In the genomic region with DNA sequence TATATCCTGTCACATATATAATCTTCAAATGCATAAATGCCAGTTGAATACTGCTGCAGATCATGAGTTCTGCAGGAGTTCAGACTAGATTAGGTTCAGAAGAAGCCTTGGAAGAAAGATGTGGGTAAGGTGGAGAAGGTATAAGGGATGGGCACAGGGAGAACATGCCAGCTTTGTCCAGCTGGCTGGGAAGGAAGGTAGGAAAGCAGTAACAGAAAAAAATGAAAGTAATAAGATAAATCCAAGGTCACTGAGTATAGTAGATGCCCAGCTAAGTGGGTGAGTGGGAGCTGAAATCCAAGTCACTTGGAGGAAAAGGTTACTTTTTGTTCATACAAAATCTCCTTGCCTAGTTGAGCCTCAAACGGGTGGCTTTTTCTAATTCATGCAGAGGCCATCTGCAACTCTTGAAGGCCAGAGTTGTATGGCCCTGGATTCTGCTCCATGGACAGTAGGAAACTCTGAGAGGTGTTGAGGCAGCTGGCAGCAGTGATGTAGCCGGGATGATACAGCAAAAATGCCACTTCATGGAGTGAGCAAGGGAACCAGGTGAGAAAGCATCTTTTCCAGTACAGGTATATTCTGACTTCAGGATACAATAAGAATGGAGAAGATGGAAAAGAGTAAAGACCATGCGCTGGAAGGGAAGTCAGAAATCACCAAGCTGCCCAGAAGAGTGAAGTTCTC, we compare ENCODE assay signal across 13 cellular contexts. TPM values are rescaled to one million over a fixed set of nuclear protein-coding genes. Genes with fewer than 3 reads are reported as not detected.
A peak's percentile ranks its signal among the peaks of the same experiment; 100 is the strongest.
DNase-seq lines count a peak whose midpoint lies in the region; ATAC-seq, FAIRE-seq and TF ChIP-seq lines count a peak whose summit lies in the region.
"Had no signal": no experiment of that assay in that cellular context is flagged by ENCODE, and none has a peak within 500 bp of the region (broad histone marks: within the 10 kb centered on the region; RNA-seq: fewer than 3 reads in every experiment).

No MANE protein-coding gene starts in this region.

- no peak for DNase-seq in activated naive CD4-positive, alpha-beta T cell treated with anti-CD3 and anti-CD28 coated beads, Interleukin-2, amount 10 ng/mL, durations not matched to agents 7 days and 5 days
- no peak for DNase-seq in activated naive CD4-positive, alpha-beta T cell (lab: John Stamatoyannopoulos, UW)
- DNase-seq in Karpas-422 (no peak), GM12878 (ENCODE audit: low read depth, low spot score) (no peak), spleen (no peak), anterior cingulate cortex (lab: John Stamatoyannopoulos, UW) (no peak)
- DNase-seq in stimulated activated CD4-positive, alpha-beta T cell treated with anti-CD3 and anti-CD28 coated beads, Interleukin-4, amount 100 ng/mL, for 4 hours: no peak
- DNase-seq: NCI-H1436 treated with DMSO at 0.1 percent for 48 hours, NCI-H524 treated with DMSO at 0.1 percent for 48 hours, T-helper 9 cell had no signal

- peaks cover 77% of the 10 kb centered on the region for H3K36me3 Mint-ChIP-seq in activated naive CD4-positive, alpha-beta T cell treated with anti-CD3 and anti-CD28 coated beads, Interleukin-2, amount 10 ng/mL, durations not matched to agents 7 days and 5 days

- SMC1A ChIA-PET in GM12878 (lab: Charles Lee; ENCODE audit: uncharacterized antibody, unreplicated experiment): interaction anchor here (1.0 to 12.4 kb wide), 12 partner anchors 16 to 79 kb away, joined by 3 to 170 read pairs (median 6); a partner anchor contains a TSS

- H3K27ac ChIP-seq in Karpas-422 (ENCODE audit: low read length) (peak overlapping the region; percentile 93), GM12878 (ENCODE audit: control insufficient read depth, insufficient read depth) (peak overlapping the region; percentile 94), spleen (peak overlapping the region in 7 of 8 donors; percentile 93 to 100 (median 97))
- H3K27ac ChIP-seq: prostate gland, vagina had no signal

- no peak for TF ChIP-seq CTCF in GM12878 (IDR thresholded peaks at IDR 0.05 in 2 of 3, conservative IDR thresholded peaks at IDR 0.05 in 1 of 3; ENCODE audit: control insufficient read depth in 2 of 3, extremely low read depth in 1 of 3, insufficient read depth in 1 of 3, low read depth in 3 of 3, low read length in 3 of 3)
- no peak for TF ChIP-seq CTCF in spleen (IDR thresholded peaks at IDR 0.05 in 8 of 11, conservative IDR thresholded peaks at IDR 0.05 in 3 of 11)

- H3K79me2 ChIP-seq in Karpas-422 (ENCODE audit: low read length): peaks cover 63% of the 10 kb centered on the region
- peaks cover 96% of the 10 kb centered on the region for H3K79me2 ChIP-seq in GM12878 (ENCODE audit: control insufficient read depth, insufficient read depth, low read length)

- no peak for ATAC-seq in GM12878
- ATAC-seq in GM19467 (IDR thresholded peaks at IDR 0.05; ENCODE audit: unreplicated experiment): no peak

- CTCF ChIA-PET in activated naive CD4-positive, alpha-beta T cell treated with anti-CD3 and anti-CD28 coated beads, Interleukin-2, amount 10 ng/mL, durations not matched to agents 7 days and 5 days (lab: Charles Lee): interaction anchor here (1.3 to 12.4 kb wide), 4 partner anchors 16 to 54 kb away, joined by 3 to 236 read pairs (median 24); no protein-coding TSS in a partner anchor
- CTCF ChIA-PET in GM12878 (lab: Yijun Ruan, JAX): interaction anchor here (0.8 to 9.4 kb wide), 8 partner anchors 18 to 54 kb away, joined by 3 to 129 read pairs (median 5); no protein-coding TSS in a partner anchor

- H3K27ac Mint-ChIP-seq in activated naive CD4-positive, alpha-beta T cell treated with anti-CD3 and anti-CD28 coated beads, Interleukin-2, amount 10 ng/mL, durations not matched to agents 7 days and 5 days: peak overlapping the region; percentile 71

- in situ Hi-C loops in GM12878 (cut with MboI): no loop called here

- RAD21 ChIA-PET in GM12878 (lab: Charles Lee; ENCODE audit: unreplicated experiment): interaction anchor here (1.2 to 13.0 kb wide), 7 partner anchors 16 to 81 kb away, joined by 3 to 159 read pairs (median 25); no protein-coding TSS in a partner anchor

- H3K4me3 Mint-ChIP-seq in activated naive CD4-positive, alpha-beta T cell treated with anti-CD3 and anti-CD28 coated beads, Interleukin-2, amount 10 ng/mL, durations not matched to agents 7 days and 5 days: peak overlapping the region; percentile 97

- peaks cover 80% of the 10 kb centered on the region for H3K4me1 Mint-ChIP-seq in activated naive CD4-positive, alpha-beta T cell treated with anti-CD3 and anti-CD28 coated beads, Interleukin-2, amount 10 ng/mL, durations not matched to agents 7 days and 5 days

- no peak for TF ChIP-seq EP300 in GM12878 (IDR thresholded peaks at IDR 0.05; ENCODE audit: borderline replicate concordance in 1 of 2, control insufficient read depth in 1 of 2, low read depth in 2 of 2, low read length in 2 of 2)

- no peak for TF ChIP-seq POLR2A in GM12878 (IDR thresholded peaks at IDR 0.05; ENCODE audit: low read depth, low read length)
- TF ChIP-seq POLR2A in spleen (IDR thresholded peaks at IDR 0.05): no peak

- H3K9ac ChIP-seq in Karpas-422 (ENCODE audit: low read length) (peak overlapping the region; percentile 8; the same call in 1 of the 2 replicates), GM12878 (ENCODE audit: control insufficient read depth, insufficient read depth, low read length) (peak overlapping the region; percentile 92)

- no peaks in the 10 kb centered on the region; the same call in 1 of the 2 replicates for H3K36me3 ChIP-seq in Karpas-422 (ENCODE audit: insufficient read depth, low read length)
- H3K36me3 ChIP-seq in GM12878 (ENCODE audit: control insufficient read depth in 2 of 2, insufficient read depth in 2 of 2, low read length in 1 of 2): peaks cover 0 to 14% of the 10 kb centered on the region in 2 experiments; a peak in 2 of 4 replicates
- peaks cover 0 to 51% (median 4%) of the 10 kb centered on the region in 6 donors for H3K36me3 ChIP-seq in spleen
- H3K36me3 ChIP-seq: prostate gland, vagina had no signal

- peaks cover 97% of the 10 kb centered on the region for H3K4me1 ChIP-seq in Karpas-422 (ENCODE audit: low read length)
- peaks cover 54% of the 10 kb centered on the region for H3K4me1 ChIP-seq in GM12878 (ENCODE audit: control insufficient read depth, insufficient read depth, low read length)
- H3K4me1 ChIP-seq in spleen: peaks cover 60 to 99% (median 81%) of the 10 kb centered on the region in 6 donors
- H3K4me1 ChIP-seq: prostate gland, vagina had no signal

- H3K9me3 ChIP-seq in Karpas-422 (ENCODE audit: low read length) (no peaks in the 10 kb centered on the region), GM12878 (replicated peaks; ENCODE audit: control insufficient read depth, insufficient read depth, low read length) (no peaks in the 10 kb centered on the region), spleen (no peaks in the 10 kb centered on the region)
- H3K9me3 ChIP-seq: prostate gland, vagina had no signal

- no TSS peak for BruUV-seq in GM12878 (replicated peaks; lab: Mats Ljungman, UMichigan)

- no peaks in the 10 kb centered on the region for H3K27me3 ChIP-seq in Karpas-422 (ENCODE audit: low read length)
- H3K27me3 ChIP-seq in GM12878 (replicated peaks in 1 of 2; ENCODE audit: control insufficient read depth in 2 of 2, insufficient read depth in 2 of 2, low read length in 1 of 2): no peaks in the 10 kb centered on the region
- H3K27me3 ChIP-seq in spleen (replicated peaks in 1 of 7): no peaks in the 10 kb centered on the region
- H3K27me3 ChIP-seq: vagina had no signal

- WGBS in GM12878 (ENCODE audit: insufficient coverage, insufficient replicate concordance, low lambda C conversion rate, missing lambda C conversion rate): 34% methylated on average over 3 of the region's 3 CpGs
- WGBS in spleen, 5 donors: 76 to 84% (median 80%) methylated on average over 3 of the region's 3 CpGs

- intact Hi-C loops in GM12878 (cut with micrococcal nuclease; ENCODE audit: unreplicated experiment) (loop anchor here (2.0 to 10.0 kb wide), 2 partner anchors 55 to 79 kb away; a partner anchor contains a TSS), spleen (cut with DNase I; ENCODE audit: low total_unique reads) (no loop called here)

- H3K9me2 ChIP-seq in Karpas-422 (replicated peaks; ENCODE audit: insufficient read depth, low read length): no peaks in the 10 kb centered on the region

- H4K20me1 ChIP-seq in Karpas-422 (ENCODE audit: insufficient read depth, low read depth, low read length) (no peaks in the 10 kb centered on the region), GM12878 (ENCODE audit: control insufficient read depth, insufficient read depth) (no peaks in the 10 kb centered on the region; the same call in 1 of the 2 replicates)

- POLR2A ChIA-PET in GM12878 (lab: Charles Lee): interaction anchor here (1.0 to 8.1 kb wide), 7 partner anchors 16 to 54 kb away, joined by 3 to 84 read pairs (median 5); no protein-coding TSS in a partner anchor

- no peaks in the 10 kb centered on the region for H3K27me3 Mint-ChIP-seq in activated naive CD4-positive, alpha-beta T cell treated with anti-CD3 and anti-CD28 coated beads, Interleukin-2, amount 10 ng/mL, durations not matched to agents 7 days and 5 days

- TF ChIP-seq RAD21 in GM12878 (IDR thresholded peaks at IDR 0.05; ENCODE audit: insufficient read depth, low read depth, low read length): no peak

- no peak overlapping the region for H2AFZ ChIP-seq in Karpas-422 (ENCODE audit: low read length)
- H2AFZ ChIP-seq in GM12878 (ENCODE audit: control insufficient read depth, low read depth, low read length): no peak overlapping the region

- H3K9me3 Mint-ChIP-seq in activated naive CD4-positive, alpha-beta T cell treated with anti-CD3 and anti-CD28 coated beads, Interleukin-2, amount 10 ng/mL, durations not matched to agents 7 days and 5 days: no peaks in the 10 kb centered on the region

- FAIRE-seq in GM12878 (lab: Jason Lieb, UNC): no peak

- H3K4me2 ChIP-seq in Karpas-422 (ENCODE audit: low read depth, low read length, poor library complexity, severe bottlenecking) (peak overlapping the region; percentile 94), GM12878 (ENCODE audit: control insufficient read depth, insufficient read depth) (peak overlapping the region; percentile 80)

- H3K4me3 ChIP-seq in Karpas-422 (ENCODE audit: low read length): no peak overlapping the region
- peak overlapping the region; percentile 79 for H3K4me3 ChIP-seq in GM12878
- H3K4me3 ChIP-seq in spleen: peak overlapping the region in 5 of 8 donors; percentile 6 to 92 (median 75)
- H3K4me3 ChIP-seq: prostate gland, vagina had no signal

RNA-seq across cellular contexts. Expression of a gene that starts 3.4 kb away (rescaled TPM):
- total RNA-seq in Karpas-422 (2014; rRNA removed; shearing (Covaris generic); ENCODE audit: low replicate concordance): 85.4 and 116 TPM in 2 replicates
- total RNA-seq in GM12878 (2013; cell fraction: nucleolus; rRNA removed): 50.6 and 59.2 TPM in 2 replicates
- total RNA-seq in GM12878 (2014; rRNA removed): 64.2 and 65.7 TPM in 2 replicates
- 73.6 and 76.7 TPM in 2 replicates for total RNA-seq in GM12878 (2014; rRNA removed; fragmentation: Illumina TruSeq; extraction: Trizol)
- total RNA-seq in GM12878 (2021): 77.4 and 78.3 TPM in 2 replicates
- polyA plus RNA-seq in GM12878 (2011; ENCODE audit: low read depth): 42.5 TPM
- 54.8 and 59.3 TPM in 2 replicates for polyA plus RNA-seq in GM12878 (2011; rRNA removed)
- polyA plus RNA-seq in GM12878 (2011; cell fraction: cytosol; rRNA removed): 37.4 and 40.7 TPM in 2 replicates
- polyA plus RNA-seq in GM12878 (2011; cell fraction: nucleus; rRNA removed): 21.2 and 25.8 TPM in 2 replicates
- polyA plus RNA-seq in GM12878 (2012): 62.9 and 72.8 TPM in 2 replicates
- 56.8 and 71.5 TPM in 2 replicates for polyA plus RNA-seq in GM12878 (2014; fragmentation: Illumina TruSeq; extraction: Trizol)
- polyA plus RNA-seq in GM12878 (2014; fragmentation: Nextera tagmentation; extraction: Ambion mirVana): 10 to 100 TPM; 11.4 to 18.9 TPM
- polyA plus RNA-seq in GM12878 (2014; rRNA removed): 69.6 and 71.7 TPM in 2 replicates
- polyA plus RNA-seq in GM12878 (2016; fragmentation: Nextera tagmentation; extraction: Ambion mirVana): 10 to 100 TPM; 74.6 to 75.7 TPM
- polyA minus RNA-seq in GM12878 (2011; rRNA and poly(A)+ RNA removed): 45.6 and 53.5 TPM in 2 replicates
- polyA minus RNA-seq in GM12878 (2011; cell fraction: cytosol; rRNA and poly(A)+ RNA removed): 19.9 and 20.6 TPM in 2 replicates
- polyA minus RNA-seq in GM12878 (2011; cell fraction: nucleus; rRNA and poly(A)+ RNA removed): 12.7 and 26.7 TPM in 2 replicates
- 100 to 1,000 TPM in 5 of 7 donors, 10 to 100 TPM in 2; 91.9 to 144 (median 124) TPM for total RNA-seq in spleen
- polyA plus RNA-seq in spleen: 100 to 1,000 TPM in 1 of 3 donors, 10 to 100 TPM in 2; 58.9 to 103 (median 87.2) TPM
